ENCODE assay signal across 22 cellular contexts in genomic region chr3:134194247-134194646, GRCh38. TPM values are rescaled to one million over a fixed set of nuclear protein-coding genes. Genes with fewer than 3 reads are reported as not detected.
DNase-seq lines count a peak whose midpoint lies in the region; ATAC-seq and TF ChIP-seq lines count a peak whose summit lies in the region.
"Had no signal": no experiment of that assay in that cellular context is flagged by ENCODE, and none has a peak within 500 bp of the region (broad histone marks: within the 10 kb centered on the region; RNA-seq: fewer than 3 reads in every experiment).

No MANE protein-coding gene starts in this region.

- H3K27me3 ChIP-seq in colonic mucosa: no peaks in the 10 kb centered on the region
- no peaks in the 10 kb centered on the region for H3K27me3 ChIP-seq in osteoblast (ENCODE audit: insufficient read depth, low read length)
- H3K27me3 ChIP-seq: BE2C, BLaER1 had no signal

- no peak overlapping the region for H3K9ac ChIP-seq in colonic mucosa (ENCODE audit: low read depth in 2 of 2, low read length in 2 of 2)
- H3K9ac ChIP-seq: BLaER1 had no signal

- no peaks in the 10 kb centered on the region for H3K9me3 ChIP-seq in colonic mucosa
- H3K9me3 ChIP-seq in osteoblast (ENCODE audit: low read depth, low read length): no peaks in the 10 kb centered on the region
- H3K9me3 ChIP-seq: BE2C, BLaER1 had no signal

- DNase-seq in dermis blood vessel endothelial cell: peak; percentile 30
- peak; percentile 28 for DNase-seq in fibroblast of pulmonary artery (ENCODE audit: low read depth)
- DNase-seq in colonic mucosa: no peak
- no peak for DNase-seq in osteoblast (ENCODE audit: insufficient read length, low spot score, missing footprints)
- DNase-seq: 8988T; ACHN; BE2C; C1 segment of cervical spinal cord; CD4-positive, alpha-beta memory T cell; CD4-positive, CD25-positive, alpha-beta regulatory T cell; CD8-positive, alpha-beta memory T cell; COR-L47; DMS 273 treated with DMSO at 0.1 percent for 48 hours; DMS153; DMS53; DMS79; DND-41; EL; GDM1 had no signal

- TF ChIP-seq CTCF in fibroblast of pulmonary artery (IDR thresholded peaks at IDR 0.05; ENCODE audit: low read length, missing control alignments) (no peak), colonic mucosa (IDR thresholded peaks at IDR 0.05) (no peak), osteoblast (IDR thresholded peaks at IDR 0.05; ENCODE audit: extremely low read depth, low read depth, low read length) (no peak)

- H3K4me1 ChIP-seq in colonic mucosa: no peaks in the 10 kb centered on the region
- H3K4me1 ChIP-seq in osteoblast (ENCODE audit: insufficient read depth, low read length): peaks cover 2% of the 10 kb centered on the region
- H3K4me1 ChIP-seq: BE2C, BLaER1 had no signal

- H3K79me2 ChIP-seq in osteoblast (ENCODE audit: insufficient read depth, low read length): peaks cover 6% of the 10 kb centered on the region

- H3K27ac ChIP-seq in colonic mucosa (no peak overlapping the region), osteoblast (ENCODE audit: low read depth, low read length) (no peak overlapping the region)
- H3K27ac ChIP-seq: BLaER1 had no signal

- intact Hi-C loops in colonic mucosa (cut with DNase I): no loop called here

- H4K20me1 ChIP-seq in osteoblast (ENCODE audit: insufficient read depth, low read length): peaks cover 8% of the 10 kb centered on the region
- H4K20me1 ChIP-seq: BLaER1 had no signal

- H3K4me2 ChIP-seq in osteoblast (ENCODE audit: insufficient read depth, low read length): no peak overlapping the region
- H3K4me2 ChIP-seq: BLaER1 had no signal

- no peak overlapping the region for H2AFZ ChIP-seq in osteoblast (ENCODE audit: low read length)

- no peaks in the 10 kb centered on the region for H3K36me3 ChIP-seq in colonic mucosa
- peaks cover 20% of the 10 kb centered on the region for H3K36me3 ChIP-seq in osteoblast (ENCODE audit: insufficient read depth, low read length)
- H3K36me3 ChIP-seq: BLaER1 had no signal

- H3K4me3 ChIP-seq in fibroblast of pulmonary artery (replicated peaks; ENCODE audit: low read depth, low read length) (no peak overlapping the region), colonic mucosa (no peak overlapping the region), osteoblast (ENCODE audit: insufficient read depth, low read length) (no peak overlapping the region)
- H3K4me3 ChIP-seq: BLaER1, GM12878 had no signal

- ATAC-seq in HG02798 (IDR thresholded peaks at IDR 0.05; ENCODE audit: poor library complexity, unreplicated experiment): no peak
- ATAC-seq: GM12878 had no signal

RNA-seq across cellular contexts. Expression of gene RYK, which starts 56.4 kb away (rescaled TPM):
- total RNA-seq in dermis blood vessel endothelial cell (91.6 and 103 TPM in 2 replicates), colonic mucosa (10 to 100 TPM; 30.7 to 40.6 TPM), osteoblast (108 and 117 TPM in 2 replicates)

Comparison
In these comparisons a context has a peak if more than half of its experiments do, and no peak if none do; other contexts are left out.
1. DNase-seq: peak in dermis blood vessel endothelial cell (single experiment) and fibroblast of pulmonary artery (single experiment); none in colonic mucosa (single experiment) and osteoblast (single experiment).